27 cellular contexts compared by ENCODE assay signal in genomic region chr17:44081681-44082080, GRCh38. TPM values are rescaled to one million over a fixed set of nuclear protein-coding genes. Genes with fewer than 3 reads are reported as not detected.
A peak's percentile ranks its signal among the peaks of the same experiment; 100 is the strongest.
DNase-seq lines count a peak whose midpoint lies in the region; ATAC-seq and TF ChIP-seq lines count a peak whose summit lies in the region.
"Had no signal": no experiment of that assay in that cellular context is flagged by ENCODE, and none has a peak within 500 bp of the region (broad histone marks: within the 10 kb centered on the region; RNA-seq: fewer than 3 reads in every experiment).

No MANE protein-coding gene starts in this region.

- DNase-seq in ELR (ENCODE audit: low read depth) (peak; percentile 46), SJSA1 (ENCODE audit: low read depth in 1 of 2, low spot score in 2 of 2) (peak in 1 of 2 experiments; percentile 58), fibroblast of lung (ENCODE audit: low read depth in 2 of 2) (peak in 1 of 2 donors; percentile 46), NOMO-1 treated with dmso at 0.1 percent for 144 hours (lab: John Stamatoyannopoulos, UW; ENCODE audit: unreplicated experiment) (no peak)
- DNase-seq in stimulated activated effector memory CD8-positive, alpha-beta T cell treated with anti-CD3 and anti-CD28 coated beads, Interleukin-12 subunit alpha, Interleukin-12 subunit beta, amount 100 ng/mL, for 72 hours (ENCODE audit: low spot score in 2 of 2) = no peak
- no peak for DNase-seq in activated naive CD8-positive, alpha-beta T cell treated with anti-CD3 and anti-CD28 coated beads, Interleukin-2, amount 50 U/mL, for 24 hours
- DNase-seq: activated CD4-positive, alpha-beta T cell treated with anti-CD3 and anti-CD28 coated beads for 1 hour; activated CD8-positive, alpha-beta T cell treated with anti-CD3 and anti-CD28 coated beads, Interleukin-2, amount 10 ng/mL, durations not matched to agents 7 days and 5 days; activated gamma-delta T cell; adrenal gland; AML-193; CD4-positive, alpha-beta memory T cell; DMS 273 treated with DMSO at 0.1 percent for 48 hours; glutamatergic neuron; GOT3; naive B cell; NCI-H146; NCI-H2171 treated with DMSO at 0.1 percent for 48 hours; NCI-H524; nucleus accumbens; SJCRH30; uterus had no signal

- H3K4me3 Mint-ChIP-seq in stimulated activated effector memory CD8-positive, alpha-beta T cell treated with anti-CD3 and anti-CD28 coated beads, Interleukin-12 subunit alpha, Interleukin-12 subunit beta, amount 100 ng/mL, for 72 hours = no peak overlapping the region
- H3K4me3 Mint-ChIP-seq in activated naive CD8-positive, alpha-beta T cell treated with anti-CD3 and anti-CD28 coated beads, Interleukin-2, amount 50 U/mL, for 24 hours = no peak overlapping the region
- H3K4me3 Mint-ChIP-seq: activated CD8-positive, alpha-beta T cell treated with anti-CD3 and anti-CD28 coated beads, Interleukin-2, amount 10 ng/mL, durations not matched to agents 7 days and 5 days; CD4-positive, alpha-beta memory T cell had no signal

- H2AFZ ChIP-seq in fibroblast of lung (ENCODE audit: low read length) = no peak overlapping the region

- peaks cover 67% of the 10 kb centered on the region for H3K36me3 Mint-ChIP-seq in stimulated activated effector memory CD8-positive, alpha-beta T cell treated with anti-CD3 and anti-CD28 coated beads, Interleukin-12 subunit alpha, Interleukin-12 subunit beta, amount 100 ng/mL, for 72 hours
- peaks cover 3% of the 10 kb centered on the region for H3K36me3 Mint-ChIP-seq in activated naive CD8-positive, alpha-beta T cell treated with anti-CD3 and anti-CD28 coated beads, Interleukin-2, amount 50 U/mL, for 24 hours (ENCODE audit: low read depth)

- no peaks in the 10 kb centered on the region for H3K27me3 Mint-ChIP-seq in activated naive CD8-positive, alpha-beta T cell treated with anti-CD3 and anti-CD28 coated beads, Interleukin-2, amount 50 U/mL, for 24 hours
- H3K27me3 Mint-ChIP-seq: CD4-positive, alpha-beta memory T cell; naive B cell had no signal

- H3K4me1 Mint-ChIP-seq in stimulated activated effector memory CD8-positive, alpha-beta T cell treated with anti-CD3 and anti-CD28 coated beads, Interleukin-12 subunit alpha, Interleukin-12 subunit beta, amount 100 ng/mL, for 72 hours = peaks cover 23% of the 10 kb centered on the region
- peaks cover 9% of the 10 kb centered on the region for H3K4me1 Mint-ChIP-seq in activated naive CD8-positive, alpha-beta T cell treated with anti-CD3 and anti-CD28 coated beads, Interleukin-2, amount 50 U/mL, for 24 hours

- H3K4me1 ChIP-seq in SJSA1 (replicated peaks) = peaks cover 55% of the 10 kb centered on the region
- peaks cover 10% of the 10 kb centered on the region for H3K4me1 ChIP-seq in fibroblast of lung (ENCODE audit: control insufficient read depth, extremely low read depth, insufficient read depth, low read length)
- H3K4me1 ChIP-seq: adrenal gland, uterus had no signal

- H3K27ac Mint-ChIP-seq in stimulated activated effector memory CD8-positive, alpha-beta T cell treated with anti-CD3 and anti-CD28 coated beads, Interleukin-12 subunit alpha, Interleukin-12 subunit beta, amount 100 ng/mL, for 72 hours = peak overlapping the region; percentile 88
- H3K27ac Mint-ChIP-seq in activated naive CD8-positive, alpha-beta T cell treated with anti-CD3 and anti-CD28 coated beads, Interleukin-2, amount 50 U/mL, for 24 hours = no peak overlapping the region
- H3K27ac Mint-ChIP-seq: activated CD8-positive, alpha-beta T cell treated with anti-CD3 and anti-CD28 coated beads, Interleukin-2, amount 10 ng/mL, durations not matched to agents 7 days and 5 days had no signal

- no peak overlapping the region for H3K9ac ChIP-seq in fibroblast of lung (ENCODE audit: insufficient read depth, low read length)
- H3K9ac ChIP-seq: KMS-11 had no signal

- H3K27me3 ChIP-seq in SJSA1 (replicated peaks) = no peaks in the 10 kb centered on the region
- no peaks in the 10 kb centered on the region for H3K27me3 ChIP-seq in fibroblast of lung (ENCODE audit: control insufficient read depth, insufficient read depth, low read length)
- H3K27me3 ChIP-seq: adrenal gland, SJCRH30, suprapubic skin, uterus had no signal

- no peaks in the 10 kb centered on the region for H3K79me2 ChIP-seq in fibroblast of lung (ENCODE audit: control insufficient read depth, insufficient read depth, low read length)

- H3K4me3 ChIP-seq in SJSA1 = no peak overlapping the region
- no peak overlapping the region for H3K4me3 ChIP-seq in fibroblast of lung (replicated peaks in 1 of 4; ENCODE audit: control extremely low read depth in 1 of 4, insufficient read depth in 1 of 4, low read depth in 3 of 4, low read length in 4 of 4)
- H3K4me3 ChIP-seq: adrenal gland, coronary artery, SJCRH30, suprapubic skin, uterus had no signal

- no peaks in the 10 kb centered on the region for H3K9me3 Mint-ChIP-seq in stimulated activated effector memory CD8-positive, alpha-beta T cell treated with anti-CD3 and anti-CD28 coated beads, Interleukin-12 subunit alpha, Interleukin-12 subunit beta, amount 100 ng/mL, for 72 hours
- no peaks in the 10 kb centered on the region for H3K9me3 Mint-ChIP-seq in activated naive CD8-positive, alpha-beta T cell treated with anti-CD3 and anti-CD28 coated beads, Interleukin-2, amount 50 U/mL, for 24 hours
- H3K9me3 Mint-ChIP-seq: naive B cell had no signal

- H4K20me1 ChIP-seq in fibroblast of lung (ENCODE audit: control insufficient read depth, extremely low read depth, insufficient read depth, low read length) = no peaks in the 10 kb centered on the region

- TF ChIP-seq CTCF in fibroblast of lung (conservative IDR thresholded peaks at IDR 0.05 in 1 of 2, IDR thresholded peaks at IDR 0.05 in 1 of 2; ENCODE audit: low read depth in 1 of 2, low read length in 2 of 2) = no peak

- ATAC-seq in stimulated activated effector memory CD8-positive, alpha-beta T cell treated with anti-CD3 and anti-CD28 coated beads, Interleukin-12 subunit alpha, Interleukin-12 subunit beta, amount 100 ng/mL, for 72 hours = no peak
- no peak for ATAC-seq in activated naive CD8-positive, alpha-beta T cell treated with anti-CD3 and anti-CD28 coated beads, Interleukin-2, amount 50 U/mL, for 24 hours
- ATAC-seq in GM19467 (IDR thresholded peaks at IDR 0.05; ENCODE audit: unreplicated experiment) = no peak
- ATAC-seq: activated CD8-positive, alpha-beta T cell treated with anti-CD3 and anti-CD28 coated beads, Interleukin-2, amount 10 ng/mL, durations not matched to agents 7 days and 5 days; Panc1 had no signal

- H3K4me2 ChIP-seq in fibroblast of lung (ENCODE audit: extremely low read depth, insufficient read depth, low read length) = no peak overlapping the region
- H3K4me2 ChIP-seq: KMS-11 had no signal

- H3K27ac ChIP-seq in SJSA1 = peak overlapping the region; percentile 61
- peak overlapping the region; percentile 18 for H3K27ac ChIP-seq in fibroblast of lung (ENCODE audit: insufficient read depth, low read length)
- H3K27ac ChIP-seq: adrenal gland, coronary artery, KMS-11, SJCRH30, suprapubic skin, uterus had no signal

- peaks cover 97% of the 10 kb centered on the region for H3K36me3 ChIP-seq in SJSA1
- H3K36me3 ChIP-seq in fibroblast of lung (ENCODE audit: control insufficient read depth, insufficient read depth, low read length) = peaks cover 34% of the 10 kb centered on the region
- H3K36me3 ChIP-seq: uterus had no signal

- H3K9me3 ChIP-seq in SJSA1 (replicated peaks) (no peaks in the 10 kb centered on the region), fibroblast of lung (ENCODE audit: control insufficient read depth, insufficient read depth, low read depth, low read length) (no peaks in the 10 kb centered on the region)
- H3K9me3 ChIP-seq: adrenal gland, SJCRH30, suprapubic skin, uterus had no signal

RNA-seq across cellular contexts. Expression of gene G6PC3, which starts 11.1 kb away (rescaled TPM):
- total RNA-seq in SJSA1 (2014; rRNA removed; shearing (Covaris generic)) = 24.4 and 36.2 TPM in 2 replicates
- 12.3 and 40.0 TPM in 2 replicates for total RNA-seq in fibroblast of lung
- polyA plus RNA-seq in fibroblast of lung = 76.1 and 113 TPM in 2 replicates
- polyA plus RNA-seq in fibroblast of lung (2012) = 99.8 and 147 TPM in 2 replicates
- 190 and 204 TPM in 2 replicates for polyA minus RNA-seq in fibroblast of lung (ENCODE audit: low replicate concordance)

RNA-seq across cellular contexts. Expression of gene LSM12, which starts 15.2 kb away (rescaled TPM):
- total RNA-seq in SJSA1 (2014; rRNA removed; shearing (Covaris generic)) = 44.0 and 69.7 TPM in 2 replicates
- total RNA-seq in fibroblast of lung = 21.8 and 25.6 TPM in 2 replicates
- polyA plus RNA-seq in fibroblast of lung = 79.3 and 86.4 TPM in 2 replicates
- 49.0 and 51.2 TPM in 2 replicates for polyA plus RNA-seq in fibroblast of lung (2012)
- polyA minus RNA-seq in fibroblast of lung (ENCODE audit: low replicate concordance) = 41.1 and 55.5 TPM in 2 replicates

RNA-seq across cellular contexts. Expression of gene HDAC5, which starts 41.8 kb away (rescaled TPM):
- total RNA-seq in SJSA1 (2014; rRNA removed; shearing (Covaris generic)) = 143 and 298 TPM in 2 replicates
- total RNA-seq in fibroblast of lung = 66.8 and 125 TPM in 2 replicates
- 31.3 and 35.1 TPM in 2 replicates for polyA plus RNA-seq in fibroblast of lung
- polyA plus RNA-seq in fibroblast of lung (2012) = 55.6 and 56.9 TPM in 2 replicates
- polyA minus RNA-seq in fibroblast of lung (ENCODE audit: low replicate concordance) = 205 and 240 TPM in 2 replicates
